8 cellular contexts compared by ENCODE assay signal in the genomic region with DNA sequence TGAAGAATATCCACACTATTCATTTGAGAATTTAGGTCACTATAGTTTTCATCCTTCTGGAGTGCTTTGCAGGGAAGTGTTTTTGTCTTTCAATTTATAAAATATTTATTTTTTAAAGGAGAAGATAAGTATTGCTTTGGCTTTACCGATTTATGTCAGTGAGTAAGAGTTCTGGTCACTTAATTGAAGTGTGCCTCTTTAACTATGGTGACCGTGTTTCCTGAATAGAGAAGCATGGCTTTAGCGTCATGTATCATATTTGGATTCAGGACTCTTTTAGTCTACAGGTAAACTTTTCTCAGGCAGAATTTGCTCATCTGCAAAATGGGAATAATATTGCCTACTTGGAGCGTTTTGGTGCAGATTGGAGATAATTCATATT. TPM values are rescaled to one million over a fixed set of nuclear protein-coding genes. Genes with fewer than 3 reads are reported as not detected.
A peak's percentile ranks its signal among the peaks of the same experiment; 100 is the strongest.
DNase-seq lines count a peak whose midpoint lies in the region; ATAC-seq and TF ChIP-seq lines count a peak whose summit lies in the region.

No MANE protein-coding gene starts in this region.

- H3K9me2 ChIP-seq in Karpas-422 (replicated peaks; ENCODE audit: insufficient read depth, low read length) (no peaks in the 10 kb centered on the region), neural cell (ENCODE audit: insufficient read depth, low read length) (no peaks in the 10 kb centered on the region)

- peak overlapping the region; percentile 26 for H2AFZ ChIP-seq in Karpas-422 (ENCODE audit: low read length)
- peak overlapping the region; percentile 46 for H2AFZ ChIP-seq in neural cell (ENCODE audit: low read depth, low read length)

- H4K20me1 ChIP-seq in Karpas-422 (ENCODE audit: insufficient read depth, low read depth, low read length) (peaks cover 6% of the 10 kb centered on the region; the same call in 1 of the 2 replicates), neural cell (ENCODE audit: insufficient read depth) (peaks cover 6% of the 10 kb centered on the region)

- no peak for DNase-seq in GM06990 (ENCODE audit: extremely low read depth, insufficient read length)
- peak; percentile 54 for DNase-seq in Karpas-422
- no peak for DNase-seq in coronary artery (ENCODE audit: low spot score)
- DNase-seq in NCI-H2171 (lab: John Stamatoyannopoulos, UW), result no peak
- no peak for DNase-seq in left lobe of liver (ENCODE audit: low spot score)
- DNase-seq in germinal center (ENCODE audit: low spot score), result no peak
- DNase-seq in MV-4-11 (lab: John Stamatoyannopoulos, UW), result no peak

- peaks cover 20% of the 10 kb centered on the region for H3K4me1 ChIP-seq in Karpas-422 (ENCODE audit: low read length)

- H3K4me3 ChIP-seq in GM06990 (replicated peaks; ENCODE audit: low read depth, low read length) (peak overlapping the region; percentile 92), Karpas-422 (ENCODE audit: low read length) (peak overlapping the region; percentile 87), coronary artery (peak overlapping the region; percentile 77), neural cell (ENCODE audit: low read length) (peak overlapping the region; percentile 95)

- no peak for TF ChIP-seq CTCF in GM06990 (IDR thresholded peaks at IDR 0.05; ENCODE audit: insufficient read depth, low read length, poor library complexity, severe bottlenecking)
- TF ChIP-seq CTCF in coronary artery (IDR thresholded peaks at IDR 0.05), result no peak
- no peak for TF ChIP-seq CTCF in neural cell (IDR thresholded peaks at IDR 0.05; ENCODE audit: poor library complexity, severe bottlenecking)

- H3K27me3 ChIP-seq in GM06990 (replicated peaks; ENCODE audit: control insufficient read depth, insufficient read depth, low read length) (no peaks in the 10 kb centered on the region), Karpas-422 (ENCODE audit: low read length) (no peaks in the 10 kb centered on the region), neural cell (ENCODE audit: insufficient read depth, low read depth, low read length) (no peaks in the 10 kb centered on the region)

- H3K79me2 ChIP-seq in Karpas-422 (ENCODE audit: low read length) (peaks cover 56% of the 10 kb centered on the region), neural cell (replicated peaks; ENCODE audit: insufficient read depth, low read length) (peaks cover 34% of the 10 kb centered on the region)

- H3F3A ChIP-seq in neural cell (ENCODE audit: insufficient read depth, low read length, poor library complexity, severe bottlenecking), result no peaks in the 10 kb centered on the region

- TF ChIP-seq RAD21 in neural cell (conservative IDR thresholded peaks at IDR 0.05), result no peak

- no peaks in the 10 kb centered on the region for H3K9me3 ChIP-seq in Karpas-422 (ENCODE audit: low read length)
- H3K9me3 ChIP-seq in neural cell (ENCODE audit: low read length), result no peaks in the 10 kb centered on the region

- ATAC-seq in left lobe of liver, result no peak

- H3K4me2 ChIP-seq in Karpas-422 (ENCODE audit: low read depth, low read length, poor library complexity, severe bottlenecking), result peak overlapping the region; percentile 82
- H3K4me2 ChIP-seq in neural cell (ENCODE audit: low read length), result peak overlapping the region; percentile 95

- H3K9ac ChIP-seq in Karpas-422 (ENCODE audit: low read length), result peak overlapping the region; percentile 83
- peak overlapping the region; percentile 85 for H3K9ac ChIP-seq in neural cell (ENCODE audit: low read length)

- H3K27ac ChIP-seq in Karpas-422 (ENCODE audit: low read length) (peak overlapping the region; percentile 51), coronary artery (peak overlapping the region in 1 of 2 donors; percentile 85), neural cell (ENCODE audit: low read length) (peak overlapping the region; percentile 90)

- H3K36me3 ChIP-seq in GM06990 (ENCODE audit: control insufficient read depth, insufficient read depth, low read length) (peaks cover 4% of the 10 kb centered on the region), Karpas-422 (ENCODE audit: insufficient read depth, low read length) (peaks cover 27% of the 10 kb centered on the region), neural cell (ENCODE audit: insufficient read depth, low read length) (no peaks in the 10 kb centered on the region)

- no peak for TF ChIP-seq EP300 in neural cell (conservative IDR thresholded peaks at IDR 0.05; ENCODE audit: poor library complexity, severe bottlenecking)

TF ChIP-seq in neural cell, 6 proteins besides CTCF, POLR2A, EP300 and RAD21:
- TF ChIP-seq TAF1 (IDR thresholded peaks at IDR 0.05; ENCODE audit: low read depth) (no peak), MXI1 (conservative IDR thresholded peaks at IDR 0.05; ENCODE audit: poor library complexity, severe bottlenecking) (no peak), POLR2AphosphoS5 (IDR thresholded peaks at IDR 0.05) (no peak), SMC3 (conservative IDR thresholded peaks at IDR 0.05; ENCODE audit: poor library complexity) (no peak), EZH2 (IDR thresholded peaks at IDR 0.05; ENCODE audit: borderline replicate concordance, insufficient read depth, low read length, poor library complexity, severe bottlenecking) (no peak), REST (IDR thresholded peaks at IDR 0.05; ENCODE audit: borderline replicate concordance) (no peak)

RNA-seq across cellular contexts. Expression of gene BDP1, which starts 0.9 kb away (rescaled TPM):
- total RNA-seq in Karpas-422 (2014; rRNA removed; shearing (Covaris generic); ENCODE audit: low replicate concordance), result 34.2 and 42.5 TPM in 2 replicates
- 72.9 and 83.7 TPM in 2 replicates for polyA plus RNA-seq in neural cell
- polyA minus RNA-seq in neural cell, result 104 and 120 TPM in 2 replicates
- 8.2 TPM for total RNA-seq in left lobe of liver
